8 cellular contexts compared by ENCODE assay signal in the genomic region with DNA sequence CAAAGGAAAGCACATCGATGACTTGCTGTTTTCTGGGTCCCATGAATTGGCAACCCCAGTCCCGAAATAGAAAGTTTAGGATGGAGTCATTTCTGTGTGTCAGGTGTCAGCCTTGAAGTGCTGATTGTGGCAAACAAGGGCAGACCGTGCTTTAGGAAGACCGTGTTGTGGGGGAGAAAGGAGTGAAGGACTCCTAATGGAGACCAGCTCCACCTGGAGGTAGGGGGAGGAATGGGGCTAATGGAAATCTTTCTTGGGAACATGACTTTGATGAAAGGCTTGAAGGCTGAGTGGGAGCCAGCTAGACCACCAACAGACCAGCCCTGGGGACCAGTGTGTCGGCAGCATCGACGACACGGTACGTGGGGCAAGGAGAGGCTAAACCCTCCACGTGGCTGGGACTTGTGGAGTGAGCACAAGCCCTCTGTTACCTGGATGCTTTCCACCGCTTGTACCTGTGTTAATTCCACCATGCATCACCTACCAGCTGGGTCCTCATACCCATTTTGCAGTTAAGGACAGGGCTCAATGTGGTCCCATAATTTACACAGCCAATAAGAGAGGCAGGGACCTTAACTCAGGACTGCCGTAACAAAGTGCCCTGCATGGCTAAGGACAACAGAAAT.
DNase-seq lines count a peak whose midpoint lies in the region; ATAC-seq and TF ChIP-seq lines count a peak whose summit lies in the region.

No MANE protein-coding gene starts in this region.

- peaks cover 55% of the 10 kb centered on the region for H3K36me3 ChIP-seq in osteoblast (ENCODE audit: insufficient read depth, low read length)
- peaks cover 58% of the 10 kb centered on the region for H3K36me3 ChIP-seq in MG63

- ATAC-seq in activated CD8-positive, alpha-beta T cell treated with anti-CD3 and anti-CD28 coated beads, Interleukin-2, amount 10 ng/mL, durations not matched to agents 7 days and 5 days, result no peak
- ATAC-seq in GM18909 (IDR thresholded peaks at IDR 0.05; ENCODE audit: poor library complexity, unreplicated experiment), result no peak
- no peak for ATAC-seq in CD4-positive, alpha-beta T cell (ENCODE audit: poor library complexity)

- no peak overlapping the region for H3K27ac Mint-ChIP-seq in endothelial cell (ENCODE audit: unreplicated experiment)
- no peak overlapping the region for H3K27ac Mint-ChIP-seq in activated CD8-positive, alpha-beta T cell treated with anti-CD3 and anti-CD28 coated beads, Interleukin-2, amount 10 ng/mL, durations not matched to agents 7 days and 5 days
- H3K27ac Mint-ChIP-seq in CD4-positive, alpha-beta T cell, result no peak overlapping the region

- POLR2A ChIA-PET in activated CD8-positive, alpha-beta T cell treated with anti-CD3 and anti-CD28 coated beads, Interleukin-2, amount 10 ng/mL, durations not matched to agents 7 days and 5 days (lab: Charles Lee), result no interaction called here
- POLR2A ChIA-PET in CD4-positive, alpha-beta T cell (lab: Charles Lee), result no interaction called here

- H3K4me3 Mint-ChIP-seq in endothelial cell (ENCODE audit: unreplicated experiment), result peak overlapping the region; percentile 66
- H3K4me3 Mint-ChIP-seq in activated CD8-positive, alpha-beta T cell treated with anti-CD3 and anti-CD28 coated beads, Interleukin-2, amount 10 ng/mL, durations not matched to agents 7 days and 5 days, result no peak overlapping the region
- H3K4me3 Mint-ChIP-seq in CD4-positive, alpha-beta T cell, result no peak overlapping the region

- H3K4me1 Mint-ChIP-seq in endothelial cell (ENCODE audit: unreplicated experiment), result peaks cover 19% of the 10 kb centered on the region
- H3K4me1 Mint-ChIP-seq in activated CD8-positive, alpha-beta T cell treated with anti-CD3 and anti-CD28 coated beads, Interleukin-2, amount 10 ng/mL, durations not matched to agents 7 days and 5 days (ENCODE audit: low read depth), result no peaks in the 10 kb centered on the region
- H3K4me1 Mint-ChIP-seq in CD4-positive, alpha-beta T cell (ENCODE audit: low read depth), result no peaks in the 10 kb centered on the region

- peaks cover 8% of the 10 kb centered on the region for H3K27me3 Mint-ChIP-seq in endothelial cell (ENCODE audit: unreplicated experiment)
- no peaks in the 10 kb centered on the region for H3K27me3 Mint-ChIP-seq in activated CD8-positive, alpha-beta T cell treated with anti-CD3 and anti-CD28 coated beads, Interleukin-2, amount 10 ng/mL, durations not matched to agents 7 days and 5 days (ENCODE audit: low read depth)
- H3K27me3 Mint-ChIP-seq in CD4-positive, alpha-beta T cell, result peaks cover 8% of the 10 kb centered on the region

- H3K9me3 Mint-ChIP-seq in endothelial cell (ENCODE audit: unreplicated experiment), result no peaks in the 10 kb centered on the region
- H3K9me3 Mint-ChIP-seq in activated CD8-positive, alpha-beta T cell treated with anti-CD3 and anti-CD28 coated beads, Interleukin-2, amount 10 ng/mL, durations not matched to agents 7 days and 5 days (ENCODE audit: insufficient read depth), result no peaks in the 10 kb centered on the region
- no peaks in the 10 kb centered on the region for H3K9me3 Mint-ChIP-seq in CD4-positive, alpha-beta T cell

- TF ChIP-seq CTCF in endothelial cell (IDR thresholded peaks at IDR 0.05; ENCODE audit: unreplicated experiment), result peak; percentile 56
- TF ChIP-seq CTCF in osteoblast (IDR thresholded peaks at IDR 0.05; ENCODE audit: extremely low read depth, low read depth, low read length), result peak; percentile 48
- TF ChIP-seq CTCF in CD4-positive, alpha-beta T cell (IDR thresholded peaks at IDR 0.05), result no peak

- CTCF ChIA-PET in activated CD8-positive, alpha-beta T cell treated with anti-CD3 and anti-CD28 coated beads, Interleukin-2, amount 10 ng/mL, durations not matched to agents 7 days and 5 days (lab: Charles Lee), result no interaction called here
- CTCF ChIA-PET in CD4-positive, alpha-beta T cell (lab: Charles Lee), result no interaction called here

- H3K9me3 ChIP-seq in osteoblast (ENCODE audit: low read depth, low read length) (no peaks in the 10 kb centered on the region), MG63 (no peaks in the 10 kb centered on the region)
- H3K9me3 ChIP-seq in CD4-positive, alpha-beta T cell (ENCODE audit: control insufficient read depth, low read length), result no peaks in the 10 kb centered on the region

- no peak overlapping the region for H3K4me2 ChIP-seq in osteoblast (ENCODE audit: insufficient read depth, low read length)

- DNase-seq in ELF-1 (ENCODE audit: low read depth, low spot score), result peak; percentile 68
- DNase-seq in NCI-H2107 treated with DMSO at 0.1 percent for 48 hours (lab: John Stamatoyannopoulos, UW; ENCODE audit: unreplicated experiment), result peak; percentile 55
- DNase-seq in endothelial cell (ENCODE audit: low spot score), result peak; percentile 24
- peak; percentile 77 for DNase-seq in osteoblast (ENCODE audit: insufficient read length, low spot score, missing footprints)
- DNase-seq in activated CD8-positive, alpha-beta T cell treated with anti-CD3 and anti-CD28 coated beads, Interleukin-2, amount 10 ng/mL, durations not matched to agents 7 days and 5 days, result no peak
- no peak for DNase-seq in MG63
- no peak for DNase-seq in CD4-positive, alpha-beta T cell

- H3K4me3 ChIP-seq in osteoblast (ENCODE audit: insufficient read depth, low read length), result no peak overlapping the region
- H3K4me3 ChIP-seq in MG63, result no peak overlapping the region

- H2AFZ ChIP-seq in osteoblast (ENCODE audit: low read length), result no peak overlapping the region

- peaks cover 6% of the 10 kb centered on the region for H3K4me1 ChIP-seq in osteoblast (ENCODE audit: insufficient read depth, low read length)

- intact Hi-C loops in CD4-positive, alpha-beta T cell (cut with DNase I, micrococcal nuclease), result no loop called here

- peaks cover 20% of the 10 kb centered on the region for H3K79me2 ChIP-seq in osteoblast (ENCODE audit: insufficient read depth, low read length)

- H4K20me1 ChIP-seq in osteoblast (ENCODE audit: insufficient read depth, low read length), result peaks cover 21% of the 10 kb centered on the region

- H3K36me3 Mint-ChIP-seq in endothelial cell (ENCODE audit: low read depth, unreplicated experiment), result peaks cover 28% of the 10 kb centered on the region
- no peaks in the 10 kb centered on the region for H3K36me3 Mint-ChIP-seq in activated CD8-positive, alpha-beta T cell treated with anti-CD3 and anti-CD28 coated beads, Interleukin-2, amount 10 ng/mL, durations not matched to agents 7 days and 5 days (ENCODE audit: low read depth)
- H3K36me3 Mint-ChIP-seq in CD4-positive, alpha-beta T cell (ENCODE audit: low read depth), result no peaks in the 10 kb centered on the region

- H3K27ac ChIP-seq in osteoblast (ENCODE audit: low read depth, low read length), result no peak overlapping the region
- H3K27ac ChIP-seq in CD4-positive, alpha-beta T cell (ENCODE audit: low read depth, low read length), result no peak overlapping the region

- no peaks in the 10 kb centered on the region for H3K27me3 ChIP-seq in osteoblast (ENCODE audit: insufficient read depth, low read length)
- no peaks in the 10 kb centered on the region for H3K27me3 ChIP-seq in MG63
- no peaks in the 10 kb centered on the region for H3K27me3 ChIP-seq in CD4-positive, alpha-beta T cell (ENCODE audit: control insufficient read depth, insufficient read depth, low read length)

Comparison
In these comparisons a context has a peak if more than half of its experiments do, and no peak if none do; other contexts are left out.
1. DNase-seq: peak in ELF-1 (single experiment), NCI-H2107 treated with DMSO at 0.1 percent for 48 hours (single experiment), endothelial cell (single experiment) and osteoblast (single experiment); none in activated CD8-positive, alpha-beta T cell treated with anti-CD3 and anti-CD28 coated beads, Interleukin-2, amount 10 ng/mL, durations not matched to agents 7 days and 5 days (single experiment), MG63 (single experiment) and CD4-positive, alpha-beta T cell (0 of 10).